ENCODE assay signal across 27 cellular contexts in genomic region chr7:148611692-148612091, GRCh38. TPM values are rescaled to one million over a fixed set of nuclear protein-coding genes. Genes with fewer than 3 reads are reported as not detected.
DNase-seq lines count a peak whose midpoint lies in the region; TF ChIP-seq lines count a peak whose summit lies in the region.
"Had no signal": no experiment of that assay in that cellular context is flagged by ENCODE, and none has a peak within 500 bp of the region (broad histone marks: within the 10 kb centered on the region; RNA-seq: fewer than 3 reads in every experiment).

No MANE protein-coding gene starts in this region.

- no peaks in the 10 kb centered on the region for H3K27me3 ChIP-seq in adrenal gland
- H3K27me3 ChIP-seq: thyroid gland had no signal

- no peak for TF ChIP-seq POLR2A in adrenal gland (IDR thresholded peaks at IDR 0.05)

- H3K4me1 ChIP-seq in adrenal gland (replicated peaks in 1 of 2): no peaks in the 10 kb centered on the region
- H3K4me1 ChIP-seq: prostate gland, thyroid gland had no signal

- H3K4me3 Mint-ChIP-seq in nephron progenitor cell (no peak overlapping the region), osteocyte (ENCODE audit: unreplicated experiment) (no peak overlapping the region)
- H3K4me3 Mint-ChIP-seq: activated CD4-positive, alpha-beta T cell treated with anti-CD3 and anti-CD28 coated beads, Interleukin-2, amount 10 ng/mL, durations not matched to agents 24 days and 14 days; activated naive CD8-positive, alpha-beta T cell treated with anti-CD3 and anti-CD28 coated beads, Interleukin-2, amount 10 ng/mL, durations not matched to agents 7 days and 5 days; CD4-positive, alpha-beta T cell had no signal

- DNase-seq in NCI-H82 (lab: John Stamatoyannopoulos, UW) (peak; percentile 72), NCI-H82 treated with DMSO at 0.1 percent for 48 hours (lab: John Stamatoyannopoulos, UW; ENCODE audit: unreplicated experiment) (no peak), HT-29 (ENCODE audit: low spot score) (peak; percentile 14), RPMI8226 (peak; percentile 18), nephron progenitor cell (no peak), adrenal gland (no peak), osteocyte (ENCODE audit: extremely low spot score, unreplicated experiment) (no peak)
- DNase-seq in activated CD4-positive, alpha-beta T cell treated with anti-CD3 and anti-CD28 coated beads, Interleukin-2, amount 50 U/mL, for 48 hours: no peak
- DNase-seq: activated CD4-positive, alpha-beta T cell treated with anti-CD3 and anti-CD28 coated beads, Interleukin-2, amount 10 ng/mL, durations not matched to agents 24 days and 14 days; activated CD8-positive, alpha-beta memory T cell treated with anti-CD3 and anti-CD28 coated beads, Interleukin-2, amount 50 U/mL, for 48 hours; activated naive CD8-positive, alpha-beta T cell treated with anti-CD3 and anti-CD28 coated beads, Interleukin-2, amount 10 ng/mL, durations not matched to agents 7 days and 5 days; CD4-positive, alpha-beta T cell; DMS79; glutamatergic neuron; NCI-H1092 treated with DMSO at 0.1 percent for 48 hours; NCI-H2227 treated with DMSO at 0.1 percent for 48 hours; SHP77 treated with DMSO at 0.1 percent for 48 hours; stimulated activated naive CD4-positive, alpha-beta T cell treated with Interleukin-2 at 50 U/mL for 16 hours; T-helper 1 cell; thyroid gland had no signal

- H3K9me3 ChIP-seq in adrenal gland (replicated peaks in 1 of 3): no peaks in the 10 kb centered on the region
- H3K9me3 ChIP-seq: prostate gland, thyroid gland had no signal

- WGBS in adrenal gland, 4 donors: 67 to 100% (median 78%) methylated on average over 1 to 4 of the region's 4 CpGs

- H3K27me3 Mint-ChIP-seq in nephron progenitor cell (ENCODE audit: low read depth, poor library complexity) (peaks cover 18% of the 10 kb centered on the region), osteocyte (ENCODE audit: unreplicated experiment) (peaks cover 37% of the 10 kb centered on the region)

- TF ChIP-seq CTCF in nephron progenitor cell (IDR thresholded peaks at IDR 0.05): no peak
- TF ChIP-seq CTCF in adrenal gland (IDR thresholded peaks at IDR 0.05): no peak
- TF ChIP-seq CTCF in osteocyte (IDR thresholded peaks at IDR 0.05): no peak

- H3K27ac ChIP-seq in adrenal gland: no peak overlapping the region
- H3K27ac ChIP-seq: prostate gland, skin epidermis, thyroid gland had no signal

- no peak overlapping the region for H3K4me3 ChIP-seq in adrenal gland
- H3K4me3 ChIP-seq: prostate gland, skin epidermis, thyroid gland had no signal

- H3K4me1 Mint-ChIP-seq in nephron progenitor cell: peaks cover 24% of the 10 kb centered on the region
- peaks cover 11% of the 10 kb centered on the region for H3K4me1 Mint-ChIP-seq in osteocyte (ENCODE audit: unreplicated experiment)
- H3K4me1 Mint-ChIP-seq: activated CD4-positive, alpha-beta T cell treated with anti-CD3 and anti-CD28 coated beads, Interleukin-2, amount 10 ng/mL, durations not matched to agents 24 days and 14 days had no signal

- H3K36me3 ChIP-seq in adrenal gland (replicated peaks in 1 of 2): no peaks in the 10 kb centered on the region
- H3K36me3 ChIP-seq: prostate gland, thyroid gland had no signal

- H3K36me3 Mint-ChIP-seq in nephron progenitor cell (ENCODE audit: low read depth) (no peaks in the 10 kb centered on the region), osteocyte (ENCODE audit: unreplicated experiment) (no peaks in the 10 kb centered on the region)

- H3K9me3 Mint-ChIP-seq in nephron progenitor cell: peaks cover 6% of the 10 kb centered on the region
- no peaks in the 10 kb centered on the region for H3K9me3 Mint-ChIP-seq in osteocyte (ENCODE audit: unreplicated experiment)
- H3K9me3 Mint-ChIP-seq: activated CD4-positive, alpha-beta T cell treated with anti-CD3 and anti-CD28 coated beads, Interleukin-2, amount 10 ng/mL, durations not matched to agents 24 days and 14 days; CD4-positive, alpha-beta T cell had no signal

- peak overlapping the region; percentile 41 for H3K27ac Mint-ChIP-seq in nephron progenitor cell
- no peak overlapping the region for H3K27ac Mint-ChIP-seq in osteocyte (ENCODE audit: unreplicated experiment)
- H3K27ac Mint-ChIP-seq: activated CD4-positive, alpha-beta T cell treated with anti-CD3 and anti-CD28 coated beads, Interleukin-2, amount 10 ng/mL, durations not matched to agents 24 days and 14 days; activated naive CD8-positive, alpha-beta T cell treated with anti-CD3 and anti-CD28 coated beads, Interleukin-2, amount 10 ng/mL, durations not matched to agents 7 days and 5 days; CD4-positive, alpha-beta T cell had no signal

- intact Hi-C loops in adrenal gland (cut with DNase I): no loop called here

RNA-seq across cellular contexts. Expression of gene C7orf33, which starts 21.1 kb away (rescaled TPM):
- not detected in 2 replicates for total RNA-seq in HT-29 (2014; rRNA removed; shearing (Covaris generic))
- total RNA-seq in adrenal gland (not detected), osteocyte (not detected in 2 replicates)
- polyA plus RNA-seq in adrenal gland: not detected
- total RNA-seq: activated CD4-positive, alpha-beta T cell treated with anti-CD3 and anti-CD28 coated beads, Interleukin-2, amount 10 ng/mL, durations not matched to agents 24 days and 14 days; activated naive CD8-positive, alpha-beta T cell treated with anti-CD3 and anti-CD28 coated beads, Interleukin-2, amount 10 ng/mL, durations not matched to agents 7 days and 5 days; CD4-positive, alpha-beta T cell; LHCN-M2; liver; mononuclear cell; prostate gland; thyroid gland had no signal
- polyA plus RNA-seq: AG04450, liver, neural cell had no signal

Comparison
In these comparisons a context has a peak if more than half of its experiments do, and no peak if none do; other contexts are left out.
1. DNase-seq: peak in NCI-H82 (single experiment), HT-29 (single experiment) and RPMI8226 (single experiment); none in NCI-H82 treated with DMSO at 0.1 percent for 48 hours (single experiment), nephron progenitor cell (single experiment), adrenal gland (0 of 7), activated CD4-positive, alpha-beta T cell treated with anti-CD3 and anti-CD28 coated beads, Interleukin-2, amount 50 U/mL, for 48 hours (0 of 2) and osteocyte (single experiment).